Comparison of ENCODE assay signal across 10 cellular contexts in genomic region chr13:99371956-99372355, GRCh38.
DNase-seq lines count a peak whose midpoint lies in the region; ATAC-seq and TF ChIP-seq lines count a peak whose summit lies in the region.
"Had no signal": no experiment of that assay in that cellular context is flagged by ENCODE, and none has a peak within 500 bp of the region (broad histone marks: within the 10 kb centered on the region; RNA-seq: fewer than 3 reads in every experiment).

No MANE protein-coding gene starts in this region.

- peaks cover 74% of the 10 kb centered on the region for H3K36me3 Mint-ChIP-seq in CD4-positive, alpha-beta T cell (ENCODE audit: low read depth)
- peaks cover 16% of the 10 kb centered on the region for H3K36me3 Mint-ChIP-seq in T-helper 17 cell (ENCODE audit: low read depth)
- H3K36me3 Mint-ChIP-seq in naive thymus-derived CD4-positive, alpha-beta T cell: peaks cover 13 to 64% (median 39%) of the 10 kb centered on the region in 5 donors

- H3K4me3 Mint-ChIP-seq in CD4-positive, alpha-beta T cell: peak overlapping the region; percentile 78
- peak overlapping the region; percentile 82 for H3K4me3 Mint-ChIP-seq in T-helper 17 cell
- peak overlapping the region; percentile 73 to 87 (median 79) for H3K4me3 Mint-ChIP-seq in naive thymus-derived CD4-positive, alpha-beta T cell

- H3K27ac ChIP-seq in CD4-positive, alpha-beta T cell (ENCODE audit: low read depth, low read length): peak overlapping the region; percentile 86
- peak overlapping the region; percentile 82 for H3K27ac ChIP-seq in naive thymus-derived CD4-positive, alpha-beta T cell (ENCODE audit: low read depth, low read length)
- H3K27ac ChIP-seq: adrenal gland had no signal

- peaks cover 96% of the 10 kb centered on the region for H3K4me1 Mint-ChIP-seq in CD4-positive, alpha-beta T cell (ENCODE audit: low read depth)
- peaks cover 67% of the 10 kb centered on the region for H3K4me1 Mint-ChIP-seq in T-helper 17 cell
- peaks cover 64 to 100% (median 94%) of the 10 kb centered on the region in 7 donors for H3K4me1 Mint-ChIP-seq in naive thymus-derived CD4-positive, alpha-beta T cell

- H3K36me3 ChIP-seq in naive thymus-derived CD4-positive, alpha-beta T cell (ENCODE audit: control insufficient read depth in 2 of 3, insufficient read depth in 3 of 3, low read length in 3 of 3): peaks cover 0 to 7% (median 7%) of the 10 kb centered on the region in 3 experiments
- H3K36me3 ChIP-seq: adrenal gland had no signal

- H3K9me3 ChIP-seq in CD4-positive, alpha-beta T cell (ENCODE audit: control insufficient read depth, low read length): no peaks in the 10 kb centered on the region
- no peaks in the 10 kb centered on the region for H3K9me3 ChIP-seq in T-helper 17 cell (ENCODE audit: control insufficient read depth, low read length, poor library complexity, severe bottlenecking)
- H3K9me3 ChIP-seq in naive thymus-derived CD4-positive, alpha-beta T cell (ENCODE audit: control insufficient read depth in 2 of 3, low read length in 3 of 3): no peaks in the 10 kb centered on the region
- H3K9me3 ChIP-seq: adrenal gland had no signal

- intact Hi-C loops in CD4-positive, alpha-beta T cell (cut with DNase I, micrococcal nuclease): loop anchor here in 1 of 2 experiments (1.0 kb wide), 2 partner anchors 11 to 15 kb away; no protein-coding TSS in a partner anchor
- intact Hi-C loops in naive thymus-derived CD4-positive, alpha-beta T cell (cut with micrococcal nuclease): loop anchor here in 1 of 2 donors (1.0 kb wide), 2 partner anchors 9 to 16 kb away; no protein-coding TSS in a partner anchor

- H3K9me3 Mint-ChIP-seq in CD4-positive, alpha-beta T cell: no peaks in the 10 kb centered on the region
- peaks cover 0 to 5% (median 0%) of the 10 kb centered on the region in 11 donors for H3K9me3 Mint-ChIP-seq in naive thymus-derived CD4-positive, alpha-beta T cell

- CTCF ChIA-PET in CD4-positive, alpha-beta T cell (lab: Charles Lee): interaction anchor here (1.0 to 2.4 kb wide), 8 partner anchors 9 to 102 kb away, joined by 3 to 8 read pairs (median 5); no protein-coding TSS in a partner anchor
- CTCF ChIA-PET in naive thymus-derived CD4-positive, alpha-beta T cell (lab: Charles Lee): interaction anchor here (0.6 to 3.2 kb wide), 10 partner anchors 9 to 102 kb away, joined by 3 to 14 read pairs (median 5); no protein-coding TSS in a partner anchor

- DNase-seq in CD4-positive, alpha-beta T cell: peak in 9 of 10 experiments; percentile 53 to 79 (median 63)
- DNase-seq in T-helper 17 cell (peak; percentile 37 to 64 (median 46)), GM19238 (ENCODE audit: insufficient read length, low spot score) (no peak), HCEC 1CT (no peak)
- DNase-seq in activated effector memory CD4-positive, alpha-beta T cell treated with Interleukin-2 at 50 U/mL for 16 hours: peak; percentile 58
- peak in 8 of 9 donors; percentile 55 to 76 (median 66) for DNase-seq in naive thymus-derived CD4-positive, alpha-beta T cell
- no peak for DNase-seq in NK-92 treated with Interleukin-12 subunit alpha and Interleukin-12 subunit beta, amount 100 ng/mL, for 24 hours (lab: John Stamatoyannopoulos, UW)
- DNase-seq: mammary epithelial cell had no signal

- POLR2A ChIA-PET in CD4-positive, alpha-beta T cell (lab: Charles Lee): interaction anchor here (0.6 to 10.9 kb wide), 13 partner anchors 10 to 153 kb away, joined by 3 to 153 read pairs (median 5); no protein-coding TSS in a partner anchor
- POLR2A ChIA-PET in naive thymus-derived CD4-positive, alpha-beta T cell (lab: Charles Lee): interaction anchor here (0.7 to 23.7 kb wide), 11 partner anchors 10 to 101 kb away, joined by 3 to 364 read pairs (median 10); partner anchors contain the start of gene GPR183

- peak; percentile 54 for ATAC-seq in CD4-positive, alpha-beta T cell (ENCODE audit: poor library complexity)
- ATAC-seq in T-helper 17 cell (peak; percentile 68), GM21526 (IDR thresholded peaks at IDR 0.05; ENCODE audit: low FRiP score, unreplicated experiment) (no peak)
- peak; percentile 58 for ATAC-seq in naive thymus-derived CD4-positive, alpha-beta T cell

- H3K27me3 ChIP-seq in CD4-positive, alpha-beta T cell (ENCODE audit: control insufficient read depth, insufficient read depth, low read length): no peaks in the 10 kb centered on the region
- H3K27me3 ChIP-seq in naive thymus-derived CD4-positive, alpha-beta T cell (ENCODE audit: control insufficient read depth in 2 of 2, insufficient read depth in 2 of 2, low read length in 2 of 2): no peaks in the 10 kb centered on the region
- H3K27me3 ChIP-seq: adrenal gland had no signal

- peaks cover 71 to 86% of the 10 kb centered on the region in 2 donors for H3K4me1 ChIP-seq in naive thymus-derived CD4-positive, alpha-beta T cell (ENCODE audit: control insufficient read depth in 2 of 2, insufficient read depth in 2 of 2, low read length in 2 of 2)

- peak overlapping the region; percentile 0 for H3K4me3 ChIP-seq in naive thymus-derived CD4-positive, alpha-beta T cell (ENCODE audit: low read length)
- H3K4me3 ChIP-seq: adrenal gland had no signal

- TF ChIP-seq CTCF in CD4-positive, alpha-beta T cell (IDR thresholded peaks at IDR 0.05): no peak

- no peaks in the 10 kb centered on the region for H3K27me3 Mint-ChIP-seq in CD4-positive, alpha-beta T cell
- H3K27me3 Mint-ChIP-seq in T-helper 17 cell: no peaks in the 10 kb centered on the region
- no peaks in the 10 kb centered on the region for H3K27me3 Mint-ChIP-seq in naive thymus-derived CD4-positive, alpha-beta T cell

- peak overlapping the region; percentile 97 for H3K27ac Mint-ChIP-seq in CD4-positive, alpha-beta T cell
- peak overlapping the region; percentile 100 for H3K27ac Mint-ChIP-seq in T-helper 17 cell
- H3K27ac Mint-ChIP-seq in naive thymus-derived CD4-positive, alpha-beta T cell: peak overlapping the region; percentile 81 to 100 (median 99)

Comparison
In these comparisons a context has a peak if more than half of its experiments do, and no peak if none do; other contexts are left out.
1. DNase-seq: peak in CD4-positive, alpha-beta T cell (9 of 10), T-helper 17 cell (3 of 3), activated effector memory CD4-positive, alpha-beta T cell treated with Interleukin-2 at 50 U/mL for 16 hours (single experiment) and naive thymus-derived CD4-positive, alpha-beta T cell (8 of 9); none in GM19238 (single experiment), NK-92 treated with Interleukin-12 subunit alpha and Interleukin-12 subunit beta, amount 100 ng/mL, for 24 hours (single experiment) and HCEC 1CT (single experiment).
2. Peak in every context shown above with its lines, with median percentiles within 50 percentile points of each other: H3K27ac Mint-ChIP-seq and H3K4me3 Mint-ChIP-seq.